8 cellular contexts compared by ENCODE assay signal in the genomic region with DNA sequence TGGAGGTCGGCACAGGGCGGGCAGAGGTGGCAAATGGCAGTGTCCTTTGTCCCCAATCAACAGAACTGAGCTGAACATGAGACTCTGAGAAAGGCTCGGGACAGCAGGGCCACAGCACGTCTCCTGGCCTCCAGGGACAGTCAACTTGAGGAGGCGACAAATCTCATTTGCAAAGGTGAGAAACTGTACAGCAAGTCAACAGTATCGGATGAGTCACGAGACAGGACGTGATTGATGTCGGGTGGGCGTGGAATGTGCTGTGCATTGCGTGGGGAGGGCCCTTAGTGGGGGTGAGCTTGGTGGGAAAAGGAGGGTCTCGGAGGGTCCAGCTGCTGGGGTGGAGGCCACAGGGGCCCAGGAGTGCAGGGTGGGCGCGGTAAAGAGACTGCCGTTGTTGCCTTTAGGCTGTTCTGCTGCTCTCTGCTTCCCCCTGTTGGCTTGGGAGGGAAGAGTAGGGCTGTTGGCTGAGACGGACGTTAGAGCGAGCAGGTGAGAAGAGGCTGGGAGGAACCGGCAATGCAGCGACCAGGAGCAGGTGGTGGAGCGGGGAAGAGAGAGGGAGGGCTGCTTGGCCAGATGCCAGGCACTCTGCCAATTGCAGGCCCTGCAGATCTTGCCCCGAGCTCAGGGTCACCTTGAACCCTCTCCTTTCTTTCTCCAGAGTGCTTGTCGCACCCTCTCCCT.
DNase-seq lines count a peak whose midpoint lies in the region; ATAC-seq, FAIRE-seq and TF ChIP-seq lines count a peak whose summit lies in the region.

No MANE protein-coding gene starts in this region.

- peak overlapping the region; percentile 97 for H3K9ac ChIP-seq in GM12878 (ENCODE audit: control insufficient read depth, insufficient read depth, low read length)

- ATAC-seq in HG02642 (IDR thresholded peaks at IDR 0.05; ENCODE audit: poor library complexity, unreplicated experiment) (peak; percentile 40), GM12878 (peak; percentile 46)

- H4K20me1 ChIP-seq in GM12878 (ENCODE audit: control insufficient read depth, insufficient read depth) = no peaks in the 10 kb centered on the region

- peak overlapping the region; percentile 76; the same call in 1 of the 2 replicates for H3K4me3 ChIP-seq in GM12878
- H3K4me3 ChIP-seq in kidney epithelial cell (ENCODE audit: low read depth, low read length) = no peak overlapping the region

- BruUV-seq in GM12878 (replicated peaks; lab: Mats Ljungman, UMichigan) = no TSS peak

- SMC1A ChIA-PET in GM12878 (lab: Charles Lee; ENCODE audit: uncharacterized antibody, unreplicated experiment) = interaction anchor here (0.7 to 13.4 kb wide), 18 partner anchors 8 to 163 kb away, joined by 3 to 453 read pairs (median 5); partner anchors contain the start of gene BCL2

- WGBS in GM12878 (ENCODE audit: insufficient coverage, insufficient replicate concordance, low lambda C conversion rate, missing lambda C conversion rate) = 1% methylated on average over 22 of the region's 23 CpGs

- H3K9me3 ChIP-seq in GM12878 (replicated peaks; ENCODE audit: control insufficient read depth, insufficient read depth, low read length) = no peaks in the 10 kb centered on the region

- H3K79me2 ChIP-seq in GM12878 (ENCODE audit: control insufficient read depth, insufficient read depth, low read length) = peaks cover 96% of the 10 kb centered on the region

- TF ChIP-seq POLR2A in GM12891 (IDR thresholded peaks at IDR 0.05; ENCODE audit: low read depth, low read length) (peak; percentile 74), GM12878 (IDR thresholded peaks at IDR 0.05; ENCODE audit: low read depth, low read length) (peak; percentile 54; the same call in 1 of the 2 replicates)

- peak in 2 of 3 experiments; percentile 96 to 98; a peak in 4 of 6 replicates for TF ChIP-seq CTCF in GM12878 (IDR thresholded peaks at IDR 0.05 in 2 of 3, conservative IDR thresholded peaks at IDR 0.05 in 1 of 3; ENCODE audit: control insufficient read depth in 2 of 3, extremely low read depth in 1 of 3, insufficient read depth in 1 of 3, low read depth in 3 of 3, low read length in 3 of 3)
- peak; percentile 81 for TF ChIP-seq CTCF in kidney epithelial cell (IDR thresholded peaks at IDR 0.05; ENCODE audit: insufficient read depth, low read length, poor library complexity, severe bottlenecking)

- H3K4me1 ChIP-seq in GM12878 (ENCODE audit: control insufficient read depth, insufficient read depth, low read length) = peaks cover 84% of the 10 kb centered on the region

- CTCF ChIA-PET in GM12878 (lab: Yijun Ruan, JAX) = interaction anchor here (0.7 to 18.1 kb wide), 21 partner anchors 18 to 284 kb away, joined by 3 to 416 read pairs (median 6); partner anchors contain the start of gene BCL2

- TF ChIP-seq RAD21 in GM12878 (IDR thresholded peaks at IDR 0.05; ENCODE audit: insufficient read depth, low read depth, low read length) = peak; percentile 78

- no peaks in the 10 kb centered on the region for H3K27me3 ChIP-seq in GM12878 (replicated peaks in 1 of 2; ENCODE audit: control insufficient read depth in 2 of 2, insufficient read depth in 2 of 2, low read length in 1 of 2)
- no peaks in the 10 kb centered on the region for H3K27me3 ChIP-seq in kidney epithelial cell (ENCODE audit: control insufficient read depth, insufficient read depth, low read length)

- in situ Hi-C loops in GM12878 (cut with MboI) = no loop called here

- H2AFZ ChIP-seq in GM12878 (ENCODE audit: control insufficient read depth, low read depth, low read length) = peak overlapping the region; percentile 13

- peak; percentile 72 to 79; a peak in 3 of 4 replicates for TF ChIP-seq EP300 in GM12878 (IDR thresholded peaks at IDR 0.05; ENCODE audit: borderline replicate concordance in 1 of 2, control insufficient read depth in 1 of 2, low read depth in 2 of 2, low read length in 2 of 2)

- H3K27ac ChIP-seq in GM12878 (ENCODE audit: control insufficient read depth, insufficient read depth) = peak overlapping the region; percentile 100

- intact Hi-C loops in GM12878 (cut with micrococcal nuclease; ENCODE audit: unreplicated experiment) = loop anchor here (1.0 to 5.0 kb wide), 6 partner anchors 17 to 163 kb away; no protein-coding TSS in a partner anchor

- peaks cover 0 to 1% of the 10 kb centered on the region in 2 experiments; a peak in 1 of 4 replicates for H3K36me3 ChIP-seq in GM12878 (ENCODE audit: control insufficient read depth in 2 of 2, insufficient read depth in 2 of 2, low read length in 1 of 2)
- H3K36me3 ChIP-seq in kidney epithelial cell (ENCODE audit: control insufficient read depth, insufficient read depth, low read length) = no peaks in the 10 kb centered on the region

- DNase-seq in GM12891 (ENCODE audit: insufficient read length, low spot score) (no peak), NCI-H1105 treated with DMSO at 0.1 percent for 48 hours (lab: John Stamatoyannopoulos, UW) (peak; percentile 98), T-helper 2 cell (peak; percentile 38 to 93 (median 72)), GM12878 (ENCODE audit: low read depth, low spot score) (peak; percentile 88), kidney epithelial cell (ENCODE audit: low read depth) (no peak), GF-D8 (lab: John Stamatoyannopoulos, UW) (no peak)
- peak; percentile 68 to 89 for DNase-seq in stimulated activated CD4-positive, alpha-beta T cell treated with anti-CD3 and anti-CD28 coated beads, Interleukin-4, amount 100 ng/mL, for 4 hours

- peak overlapping the region; percentile 99 for H3K4me2 ChIP-seq in GM12878 (ENCODE audit: control insufficient read depth, insufficient read depth)

- POLR2A ChIA-PET in GM12878 (lab: Charles Lee) = interaction anchor here (0.5 to 11.7 kb wide), 9 partner anchors 7 to 267 kb away, joined by 3 to 278 read pairs (median 6); partner anchors contain the start of genes BCL2 and VPS4B

- RAD21 ChIA-PET in GM12878 (lab: Charles Lee; ENCODE audit: unreplicated experiment) = interaction anchor here (0.8 to 14.5 kb wide), 16 partner anchors 8 to 284 kb away, joined by 3 to 463 read pairs (median 6); partner anchors contain the start of gene BCL2

- peak; percentile 98 for FAIRE-seq in GM12891 (lab: Jason Lieb, UNC)
- FAIRE-seq in GM12878 (lab: Jason Lieb, UNC) = peak; percentile 77

TF ChIP-seq in GM12891, 5 proteins besides CTCF, POLR2A, EP300 and RAD21:
- TF ChIP-seq POLR2AphosphoS5 (IDR thresholded peaks at IDR 0.05; ENCODE audit: low read depth, low read length) (peak; percentile 68), PAX5 (IDR thresholded peaks at IDR 0.05; ENCODE audit: insufficient read depth, low read length, severe bottlenecking) (no peak), SPI1 (IDR thresholded peaks at IDR 0.05; ENCODE audit: low read depth, low read length) (0 out of 2 replicates have a peak, but pooled peaks have one; percentile 39), POU2F2 (IDR thresholded peaks at IDR 0.05; ENCODE audit: low read depth, low read length) (peak; percentile 59; the same call in 1 of the 2 replicates), TAF1 (IDR thresholded peaks at IDR 0.05; ENCODE audit: low read depth, low read length) (no peak)
TF ChIP-seq in GM12891: peak in this region for 3.

TF ChIP-seq in GM12878, 131 proteins besides CTCF, POLR2A, EP300 and RAD21 (continues in another document):
- TF ChIP-seq ZZZ3 (IDR thresholded peaks at IDR 0.05; ENCODE audit: control insufficient read depth, insufficient read length, low read depth) (no peak), PBX3 (IDR thresholded peaks at IDR 0.05; ENCODE audit: insufficient replicate concordance, low read depth, low read length) (peak; percentile 93), RUNX3 (IDR thresholded peaks at IDR 0.05; ENCODE audit: low read length) (no peak)
- TF ChIP-seq, protein P1, sequence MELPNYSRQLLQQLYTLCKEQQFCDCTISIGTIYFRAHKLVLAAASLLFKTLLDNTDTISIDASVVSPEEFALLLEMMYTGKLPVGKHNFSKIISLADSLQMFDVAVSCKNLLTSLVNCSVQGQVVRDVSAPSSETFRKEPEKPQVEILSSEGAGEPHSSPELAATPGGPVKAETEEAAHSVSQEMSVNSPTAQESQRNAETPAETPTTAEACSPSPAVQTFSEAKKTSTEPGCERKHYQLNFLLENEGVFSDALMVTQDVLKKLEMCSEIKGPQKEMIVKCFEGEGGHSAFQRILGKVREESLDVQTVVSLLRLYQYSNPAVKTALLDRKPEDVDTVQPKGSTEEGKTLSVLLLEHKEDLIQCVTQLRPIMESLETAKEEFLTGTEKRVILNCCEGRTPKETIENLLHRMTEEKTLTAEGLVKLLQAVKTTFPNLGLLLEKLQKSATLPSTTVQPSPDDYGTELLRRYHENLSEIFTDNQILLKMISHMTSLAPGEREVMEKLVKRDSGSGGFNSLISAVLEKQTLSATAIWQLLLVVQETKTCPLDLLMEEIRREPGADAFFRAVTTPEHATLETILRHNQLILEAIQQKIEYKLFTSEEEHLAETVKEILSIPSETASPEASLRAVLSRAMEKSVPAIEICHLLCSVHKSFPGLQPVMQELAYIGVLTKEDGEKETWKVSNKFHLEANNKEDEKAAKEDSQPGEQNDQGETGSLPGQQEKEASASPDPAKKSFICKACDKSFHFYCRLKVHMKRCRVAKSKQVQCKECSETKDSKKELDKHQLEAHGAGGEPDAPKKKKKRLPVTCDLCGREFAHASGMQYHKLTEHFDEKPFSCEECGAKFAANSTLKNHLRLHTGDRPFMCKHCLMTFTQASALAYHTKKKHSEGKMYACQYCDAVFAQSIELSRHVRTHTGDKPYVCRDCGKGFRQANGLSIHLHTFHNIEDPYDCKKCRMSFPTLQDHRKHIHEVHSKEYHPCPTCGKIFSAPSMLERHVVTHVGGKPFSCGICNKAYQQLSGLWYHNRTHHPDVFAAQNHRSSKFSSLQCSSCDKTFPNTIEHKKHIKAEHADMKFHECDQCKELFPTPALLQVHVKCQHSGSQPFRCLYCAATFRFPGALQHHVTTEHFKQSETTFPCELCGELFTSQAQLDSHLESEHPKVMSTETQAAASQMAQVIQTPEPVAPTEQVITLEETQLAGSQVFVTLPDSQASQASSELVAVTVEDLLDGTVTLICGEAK (IDR thresholded peaks at IDR 0.05; ENCODE audit: borderline replicate concordance) = no peak

Comparison
In these comparisons a context has a peak if more than half of its experiments do, and no peak if none do; other contexts are left out.
1. DNase-seq: peak in NCI-H1105 treated with DMSO at 0.1 percent for 48 hours (single experiment), T-helper 2 cell (5 of 5), GM12878 (single experiment) and stimulated activated CD4-positive, alpha-beta T cell treated with anti-CD3 and anti-CD28 coated beads, Interleukin-4, amount 100 ng/mL, for 4 hours (2 of 2); none in GM12891 (single experiment), kidney epithelial cell (single experiment) and GF-D8 (single experiment).